In the genomic region with DNA sequence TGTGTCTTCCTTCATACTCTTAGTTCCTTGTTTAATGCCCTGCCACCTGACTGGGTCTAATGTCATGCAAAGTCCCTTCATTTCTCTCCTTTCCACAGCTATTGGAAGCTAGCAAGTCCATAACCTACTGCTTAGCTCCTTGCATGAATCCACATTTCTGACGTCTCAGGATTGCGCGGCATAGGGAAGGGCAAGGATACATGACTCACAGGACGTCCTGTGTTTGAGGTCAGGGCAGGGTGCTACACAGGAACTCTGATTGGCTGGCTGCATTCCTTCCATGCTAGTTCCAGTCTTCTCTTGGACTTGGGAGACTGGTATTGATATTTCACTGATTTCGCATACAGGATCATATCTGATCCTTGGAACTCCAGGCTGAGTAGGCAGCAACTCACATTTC, we compare ENCODE assay signal across 1 cellular context.
TF ChIP-seq lines count a peak whose summit lies in the region.

No MANE protein-coding gene starts in this region.

TF ChIP-seq in A549, 52 proteins besides CTCF, POLR2A, EP300 and RAD21 (continued from another document):
- TF ChIP-seq FOSL2 (IDR thresholded peaks at IDR 0.05) (no peak), FOSL2 (CRISPR knock-in tag; IDR thresholded peaks at IDR 0.05) (0 out of 2 replicates have a peak, but pooled peaks have one; percentile 14)
